ENCODE assay signal across 18 cellular contexts in genomic region chr12:100591979-100592378, GRCh38.
"Had no signal": no experiment of that assay in that cellular context is flagged by ENCODE, and none has a peak within 500 bp of the region (broad histone marks: within the 10 kb centered on the region; RNA-seq: fewer than 3 reads in every experiment).

No MANE protein-coding gene starts in this region.

- DNase-seq: activated CD4-positive, alpha-beta T cell treated with anti-CD3 and anti-CD28 coated beads, Interleukin-2, amount 50 U/mL, for 1 hour; activated CD4-positive, CD25-positive, alpha-beta regulatory T cell treated with anti-CD3 and anti-CD28 coated beads, Interleukin-2, amount 50 U/mL, for 72 hours; activated CD8-positive, alpha-beta memory T cell treated with anti-CD3 and anti-CD28 coated beads for 24 hours; activated CD8-positive, alpha-beta memory T cell treated with anti-CD3 and anti-CD28 coated beads, Interleukin-2, amount 50 U/mL, for 48 hours; activated gamma-delta T cell; cortex of kidney; erythroblast; left cardiac atrium; midbrain; nephron progenitor cell; T-helper 17 cell; transverse colon; uterus had no signal

- H3K4me1 ChIP-seq: breast epithelium, gastroesophageal sphincter, uterus had no signal

- H3K27ac ChIP-seq: breast epithelium, gastroesophageal sphincter, transverse colon, uterus, VCaP had no signal

- H3K4me3 ChIP-seq: breast epithelium, gastroesophageal sphincter, lung, skin epidermis, transverse colon, uterus had no signal

- ATAC-seq: gastroesophageal sphincter, left cardiac atrium, T-helper 17 cell had no signal

- H3K27me3 ChIP-seq: breast epithelium, gastroesophageal sphincter, transverse colon, uterus had no signal

- H3K36me3 ChIP-seq: breast epithelium, gastroesophageal sphincter, transverse colon, uterus had no signal
